ENCODE assay signal across 8 cellular contexts in the genomic region with DNA sequence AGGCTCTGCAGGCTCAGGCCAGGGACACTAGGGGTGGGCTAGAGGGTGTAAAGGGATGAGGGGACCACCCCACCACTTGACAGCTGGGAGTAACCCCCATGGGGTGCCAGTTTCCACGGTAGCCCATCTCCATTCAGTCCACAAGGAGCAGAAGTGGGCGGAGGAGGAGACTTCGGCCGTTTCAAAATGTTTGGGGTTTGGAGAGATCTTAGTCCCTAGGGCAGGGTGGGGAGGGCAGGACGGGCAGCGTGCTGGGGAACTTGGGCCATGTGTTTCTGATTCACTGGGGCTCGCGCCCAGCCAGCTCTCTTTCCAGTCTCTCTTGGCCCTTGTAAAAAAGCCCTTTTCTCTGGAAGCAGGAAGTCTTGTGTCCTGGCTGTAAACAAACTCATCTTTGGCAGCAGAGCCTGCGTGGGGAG. TPM values are rescaled to one million over a fixed set of nuclear protein-coding genes. Genes with fewer than 3 reads are reported as not detected.
DNase-seq lines count a peak whose midpoint lies in the region; ATAC-seq and TF ChIP-seq lines count a peak whose summit lies in the region.

No MANE protein-coding gene starts in this region.

- no peaks in the 10 kb centered on the region for H3K4me1 Mint-ChIP-seq in activated T-helper 2 cell treated with anti-CD3 and anti-CD28 coated beads, Interferon-gamma antibody, Interleukin-2, Interleukin-4, amounts not matched to agents 10 μg/mL and 5 μg/mL and 100 μg/mL, durations not matched to agents 14 hours and 24 hours and 36 hours (ENCODE audit: low read depth)

- no peak overlapping the region for H3K4me3 Mint-ChIP-seq in activated T-helper 2 cell treated with anti-CD3 and anti-CD28 coated beads, Interferon-gamma antibody, Interleukin-2, Interleukin-4, amounts not matched to agents 10 μg/mL and 5 μg/mL and 100 μg/mL, durations not matched to agents 14 hours and 24 hours and 36 hours (ENCODE audit: low read depth)

- H3K4me3 ChIP-seq in HFF-Myc (replicated peaks; ENCODE audit: low read depth, low read length): no peak overlapping the region
- H3K4me3 ChIP-seq in body of pancreas: no peak overlapping the region

- ATAC-seq in body of pancreas (peak; percentile 36), HG02870 (IDR thresholded peaks at IDR 0.05; ENCODE audit: unreplicated experiment) (no peak), GM21717 (IDR thresholded peaks at IDR 0.05; ENCODE audit: unreplicated experiment) (no peak), HG02588 (IDR thresholded peaks at IDR 0.05; ENCODE audit: unreplicated experiment) (no peak)

- 42 to 48% methylated on average over 2 to 9 of the region's 9 CpGs for WGBS in body of pancreas, 2 donors

- no peaks in the 10 kb centered on the region for H3K36me3 ChIP-seq in body of pancreas (replicated peaks in 1 of 2; ENCODE audit: insufficient read depth in 1 of 2, low read depth in 2 of 2)

- H3K27ac Mint-ChIP-seq in activated T-helper 2 cell treated with anti-CD3 and anti-CD28 coated beads, Interferon-gamma antibody, Interleukin-2, Interleukin-4, amounts not matched to agents 10 μg/mL and 5 μg/mL and 100 μg/mL, durations not matched to agents 14 hours and 24 hours and 36 hours: no peak overlapping the region

- peaks cover 17% of the 10 kb centered on the region for H3K4me1 ChIP-seq in body of pancreas

- no peak for TF ChIP-seq POLR2A in body of pancreas (IDR thresholded peaks at IDR 0.05)

- H3K36me3 Mint-ChIP-seq in activated T-helper 2 cell treated with anti-CD3 and anti-CD28 coated beads, Interferon-gamma antibody, Interleukin-2, Interleukin-4, amounts not matched to agents 10 μg/mL and 5 μg/mL and 100 μg/mL, durations not matched to agents 14 hours and 24 hours and 36 hours (ENCODE audit: low read depth): no peaks in the 10 kb centered on the region

- intact Hi-C loops in body of pancreas (cut with DNase I): loop anchor here (10.0 kb wide), 1 partner anchor 186 kb away; a partner anchor contains a TSS
- intact Hi-C loops in activated T-helper 2 cell treated with anti-CD3 and anti-CD28 coated beads, Interferon-gamma antibody, Interleukin-2, Interleukin-4, amounts not matched to agents 10 μg/mL and 5 μg/mL and 100 μg/mL, durations not matched to agents 14 hours and 24 hours and 36 hours (cut with micrococcal nuclease): no loop called here

- H3K27me3 Mint-ChIP-seq in activated T-helper 2 cell treated with anti-CD3 and anti-CD28 coated beads, Interferon-gamma antibody, Interleukin-2, Interleukin-4, amounts not matched to agents 10 μg/mL and 5 μg/mL and 100 μg/mL, durations not matched to agents 14 hours and 24 hours and 36 hours (ENCODE audit: low read depth): peaks cover 9% of the 10 kb centered on the region

- DNase-seq in HFF-Myc (ENCODE audit: extremely low read depth, low read depth) (peak; percentile 88), body of pancreas (peak in 3 of 4 donors; percentile 49 to 58 (median 55))
- no peak for DNase-seq in activated T-helper 2 cell treated with anti-CD3 and anti-CD28 coated beads, Interferon-gamma antibody, Interleukin-2, Interleukin-4, amounts not matched to agents 10 μg/mL and 5 μg/mL and 100 μg/mL, durations not matched to agents 14 hours and 24 hours and 36 hours (ENCODE audit: low spot score)

- peak overlapping the region; percentile 30 to 78 (median 64) for H3K27ac ChIP-seq in body of pancreas
- peak overlapping the region; percentile 74 for H3K27ac ChIP-seq in layer of hippocampus (ENCODE audit: low read depth, low read length)
- H3K27ac ChIP-seq in temporal lobe (ENCODE audit: low read depth, low read length): peak overlapping the region; percentile 68

- H3K9me3 Mint-ChIP-seq in activated T-helper 2 cell treated with anti-CD3 and anti-CD28 coated beads, Interferon-gamma antibody, Interleukin-2, Interleukin-4, amounts not matched to agents 10 μg/mL and 5 μg/mL and 100 μg/mL, durations not matched to agents 14 hours and 24 hours and 36 hours: no peaks in the 10 kb centered on the region

- no peaks in the 10 kb centered on the region for H3K27me3 ChIP-seq in body of pancreas
- H3K27me3 ChIP-seq in layer of hippocampus (ENCODE audit: control insufficient read depth, insufficient read depth, low read length): no peaks in the 10 kb centered on the region

- no peaks in the 10 kb centered on the region for H3K9me3 ChIP-seq in body of pancreas

- TF ChIP-seq CTCF in HFF-Myc (IDR thresholded peaks at IDR 0.05; ENCODE audit: low read depth, low read length, missing control alignments): no peak
- TF ChIP-seq CTCF in body of pancreas (IDR thresholded peaks at IDR 0.05): no peak

RNA-seq across cellular contexts. Expression of a gene that starts 8.3 kb away (rescaled TPM):
- total RNA-seq in body of pancreas: 10 to 100 TPM in 1 of 2 donors, 1 to 10 TPM in 1; 9.6 to 21.1 TPM
- 2.0 TPM for total RNA-seq in temporal lobe
- total RNA-seq in activated T-helper 2 cell treated with anti-CD3 and anti-CD28 coated beads, Interferon-gamma antibody, Interleukin-2, Interleukin-4, amounts not matched to agents 10 μg/mL and 5 μg/mL and 100 μg/mL, durations not matched to agents 14 hours and 24 hours and 36 hours: not detected in 2 replicates

RNA-seq across cellular contexts. Expression of a gene that starts 10.6 kb away (rescaled TPM):
- total RNA-seq in body of pancreas: 1 to 10 TPM in 1 of 2 donors, under 1 TPM in 1; 0.52 to 4.6 TPM
- 2.0 TPM for total RNA-seq in temporal lobe
- total RNA-seq in activated T-helper 2 cell treated with anti-CD3 and anti-CD28 coated beads, Interferon-gamma antibody, Interleukin-2, Interleukin-4, amounts not matched to agents 10 μg/mL and 5 μg/mL and 100 μg/mL, durations not matched to agents 14 hours and 24 hours and 36 hours: not detected in 2 replicates

RNA-seq across cellular contexts. Expression of a gene that starts 28.0 kb away (rescaled TPM):
- 10 to 100 TPM; 23.1 to 48.1 TPM for total RNA-seq in body of pancreas
- 2.7 TPM for total RNA-seq in temporal lobe
- 45.3 and 48.5 TPM in 2 replicates for total RNA-seq in activated T-helper 2 cell treated with anti-CD3 and anti-CD28 coated beads, Interferon-gamma antibody, Interleukin-2, Interleukin-4, amounts not matched to agents 10 μg/mL and 5 μg/mL and 100 μg/mL, durations not matched to agents 14 hours and 24 hours and 36 hours

RNA-seq across cellular contexts. Expression of a gene that starts 56.4 kb away (rescaled TPM):
- total RNA-seq in body of pancreas (10 to 100 TPM in 1 of 2 donors, 1 to 10 TPM in 1; 6.9 to 10.1 TPM), temporal lobe (not detected)
- total RNA-seq in activated T-helper 2 cell treated with anti-CD3 and anti-CD28 coated beads, Interferon-gamma antibody, Interleukin-2, Interleukin-4, amounts not matched to agents 10 μg/mL and 5 μg/mL and 100 μg/mL, durations not matched to agents 14 hours and 24 hours and 36 hours: 0.41 TPM in 1 of 2 replicates, not detected in the other
